8 cellular contexts compared by ENCODE assay signal in the genomic region with DNA sequence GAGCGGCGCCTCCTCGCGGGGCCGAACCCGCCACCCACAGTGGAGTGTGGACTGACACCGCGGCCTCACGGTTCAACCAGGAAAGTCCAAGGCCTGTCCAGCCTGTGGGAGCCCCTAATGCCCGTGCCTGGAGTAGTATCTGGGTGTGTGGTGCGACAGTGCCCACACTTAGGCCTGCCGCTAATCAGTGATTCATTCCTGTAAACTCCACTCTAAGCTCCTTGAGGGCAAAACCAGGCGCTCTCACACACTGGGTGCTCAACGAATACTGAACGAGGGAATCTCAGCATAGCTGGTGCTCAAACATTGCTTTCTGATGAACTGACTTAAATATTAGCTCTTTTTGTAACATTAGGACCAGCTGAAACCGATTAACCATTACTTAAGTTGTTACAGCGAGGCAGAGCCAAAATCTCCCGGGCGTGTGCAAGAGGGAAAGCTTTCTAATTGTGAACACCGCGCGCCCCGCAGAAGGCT. TPM values are rescaled to one million over a fixed set of nuclear protein-coding genes. Genes with fewer than 3 reads are reported as not detected.
DNase-seq lines count a peak whose midpoint lies in the region; ATAC-seq and TF ChIP-seq lines count a peak whose summit lies in the region.

No MANE protein-coding gene starts in this region.

- H3K27ac ChIP-seq in sigmoid colon, result peak overlapping the region; percentile 82 to 89 (median 84)

- CTCF ChIA-PET in activated CD4-positive, alpha-beta T cell treated with anti-CD3 and anti-CD28 coated beads for 36 hours (lab: Charles Lee), result no interaction called here

- no peaks in the 10 kb centered on the region for H3K36me3 ChIP-seq in sigmoid colon

- no peaks in the 10 kb centered on the region for H3K9me3 Mint-ChIP-seq in activated CD4-positive, alpha-beta T cell treated with anti-CD3 and anti-CD28 coated beads for 36 hours (ENCODE audit: low read depth)
- H3K9me3 Mint-ChIP-seq in activated naive CD8-positive, alpha-beta T cell (ENCODE audit: low read depth), result peaks cover 5% of the 10 kb centered on the region

- H3K4me1 Mint-ChIP-seq in activated CD4-positive, alpha-beta T cell treated with anti-CD3 and anti-CD28 coated beads for 36 hours, result peaks cover 33% of the 10 kb centered on the region
- H3K4me1 Mint-ChIP-seq in activated naive CD8-positive, alpha-beta T cell (ENCODE audit: low read depth), result peaks cover 29% of the 10 kb centered on the region

- H3K36me3 Mint-ChIP-seq in activated CD4-positive, alpha-beta T cell treated with anti-CD3 and anti-CD28 coated beads for 36 hours (ENCODE audit: low read depth), result no peaks in the 10 kb centered on the region
- H3K36me3 Mint-ChIP-seq in activated naive CD8-positive, alpha-beta T cell, result peaks cover 6% of the 10 kb centered on the region

- no peak for ATAC-seq in activated CD4-positive, alpha-beta T cell treated with anti-CD3 and anti-CD28 coated beads for 36 hours
- ATAC-seq in HG03175 (IDR thresholded peaks at IDR 0.05; ENCODE audit: unreplicated experiment), result peak; percentile 13

- peak overlapping the region; percentile 43 for H3K4me3 Mint-ChIP-seq in activated CD4-positive, alpha-beta T cell treated with anti-CD3 and anti-CD28 coated beads for 36 hours
- H3K4me3 Mint-ChIP-seq in activated naive CD8-positive, alpha-beta T cell, result peak overlapping the region; percentile 78

- POLR2A ChIA-PET in activated CD4-positive, alpha-beta T cell treated with anti-CD3 and anti-CD28 coated beads for 36 hours (lab: Charles Lee), result no interaction called here

- no peak overlapping the region for H3K27ac Mint-ChIP-seq in activated CD4-positive, alpha-beta T cell treated with anti-CD3 and anti-CD28 coated beads for 36 hours
- H3K27ac Mint-ChIP-seq in activated naive CD8-positive, alpha-beta T cell, result no peak overlapping the region

- H3K4me3 ChIP-seq in sigmoid colon, result peak overlapping the region; percentile 59 to 79 (median 77)

- intact Hi-C loops in activated CD4-positive, alpha-beta T cell treated with anti-CD3 and anti-CD28 coated beads for 36 hours (cut with DNase I, micrococcal nuclease), result loop anchor here (1.0 to 10.0 kb wide), 5 partner anchors 183 to 1383 kb away; partner anchors contain the start of genes PALS2 (in 2 of the 2) and OSBPL3 (in 1 of the 2)
- intact Hi-C loops in sigmoid colon (cut with DNase I), result loop anchor here (5.0 kb wide), 1 partner anchor 186 kb away; the partner anchor contains the start of gene PALS2

- no peaks in the 10 kb centered on the region for H3K27me3 ChIP-seq in sigmoid colon

- H3K27me3 Mint-ChIP-seq in activated CD4-positive, alpha-beta T cell treated with anti-CD3 and anti-CD28 coated beads for 36 hours, result peaks cover 39% of the 10 kb centered on the region
- peaks cover 30% of the 10 kb centered on the region for H3K27me3 Mint-ChIP-seq in activated naive CD8-positive, alpha-beta T cell

- DNase-seq in activated CD4-positive, alpha-beta T cell treated with anti-CD3 and anti-CD28 coated beads for 36 hours, result no peak
- DNase-seq in activated CD4-positive, alpha-beta T cell treated with anti-CD3 and anti-CD28 coated beads for 4 hours, result no peak
- peak; percentile 37 for DNase-seq in hepatic stellate cell (ENCODE audit: low spot score)
- no peak for DNase-seq in sigmoid colon
- no peak for DNase-seq in stimulated activated CD4-positive, alpha-beta T cell treated with anti-CD3 and anti-CD28 coated beads, Interleukin-2, amount 100 ng/mL, for 48 hours
- DNase-seq in activated CD4-positive, CD25-positive, alpha-beta regulatory T cell treated with anti-CD3 and anti-CD28 coated beads, Interleukin-2, amount 50 U/mL, for 72 hours, result no peak

- TF ChIP-seq POLR2A in sigmoid colon (IDR thresholded peaks at IDR 0.05), result no peak

- 31% methylated on average over 23 of the region's 23 CpGs for WGBS in sigmoid colon, 2 donors

- no peak for TF ChIP-seq EP300 in sigmoid colon (IDR thresholded peaks at IDR 0.05)

- no peak for TF ChIP-seq CTCF in sigmoid colon (IDR thresholded peaks at IDR 0.05)

- H3K9me3 ChIP-seq in sigmoid colon, result no peaks in the 10 kb centered on the region

- peaks cover 0 to 15% (median 10%) of the 10 kb centered on the region in 4 donors for H3K4me1 ChIP-seq in sigmoid colon

RNA-seq across cellular contexts. Expression of gene GSDME, which starts 0.6 kb away (rescaled TPM):
- total RNA-seq in activated CD4-positive, alpha-beta T cell treated with anti-CD3 and anti-CD28 coated beads for 36 hours, result 1 to 10 TPM; 6.2 to 8.5 TPM
- total RNA-seq in sigmoid colon, result 10 to 100 TPM in 3 of 4 donors, 1 to 10 TPM in 1; 7.1 to 11.9 (median 11.0) TPM
- polyA plus RNA-seq in sigmoid colon, result 1 to 10 TPM; 1.6 to 4.2 (median 2.6) TPM
